ENCODE assay signal across 8 cellular contexts in the genomic region with DNA sequence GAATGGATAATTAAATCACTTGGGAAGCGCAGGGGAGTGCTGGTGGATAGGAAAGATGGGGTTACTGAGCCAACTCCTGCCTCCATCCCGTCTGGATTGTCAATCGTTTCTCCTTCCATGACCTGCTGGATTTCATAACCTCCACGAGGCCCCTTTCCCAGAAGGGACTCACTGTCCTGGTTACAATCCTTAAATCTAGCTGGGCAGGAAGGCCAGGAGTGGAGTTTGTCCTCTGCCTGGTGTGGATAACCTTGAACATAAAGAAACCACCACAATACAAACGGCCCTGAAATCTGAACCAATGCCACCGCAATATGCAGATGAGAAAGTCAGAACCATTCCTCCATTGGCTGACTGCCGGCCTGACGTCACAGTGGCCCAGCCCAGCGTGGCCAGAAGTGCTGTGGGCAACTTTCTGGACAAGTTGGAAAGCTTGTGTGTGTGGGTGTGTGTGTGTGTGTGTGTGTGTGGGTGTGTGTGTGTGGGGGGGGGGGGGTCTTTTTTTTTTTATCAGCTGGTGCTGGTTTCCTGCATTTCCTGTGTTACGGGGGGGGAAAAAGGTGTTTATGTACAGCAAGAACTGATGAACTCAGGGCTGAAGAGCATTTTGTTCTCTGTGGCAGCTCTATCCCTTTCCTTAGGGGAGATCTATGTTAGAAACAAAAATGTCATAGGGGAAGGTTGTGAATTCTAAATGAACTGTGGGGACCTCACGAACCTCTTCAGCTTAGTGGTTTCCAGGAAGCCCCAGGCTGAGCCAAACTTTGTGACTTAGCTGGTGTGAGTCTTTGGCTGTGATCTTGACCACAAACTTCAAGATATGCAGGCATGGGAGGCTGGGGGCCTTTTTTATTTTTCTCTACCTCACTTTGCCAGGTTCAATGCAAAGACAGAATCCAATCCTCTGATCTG.
DNase-seq lines count a peak whose midpoint lies in the region; ATAC-seq and TF ChIP-seq lines count a peak whose summit lies in the region.

No MANE protein-coding gene starts in this region.

- peak overlapping the region; percentile 60 for H3K9ac ChIP-seq in Loucy (ENCODE audit: low read depth, low read length, poor library complexity, severe bottlenecking)

- H3K36me3 ChIP-seq in BJ (ENCODE audit: control insufficient read depth, insufficient read depth, low read length) (no peaks in the 10 kb centered on the region), Loucy (ENCODE audit: insufficient read depth, low read length) (no peaks in the 10 kb centered on the region), transverse colon (no peaks in the 10 kb centered on the region)

- peak overlapping the region; percentile 67 for H2AFZ ChIP-seq in Loucy (ENCODE audit: low read length)

- 17 to 20% methylated on average over 3 to 11 of the region's 11 CpGs for WGBS in transverse colon (ENCODE audit: low coverage in 1 of 2), 2 donors

- H3K27me3 ChIP-seq in BJ (ENCODE audit: control insufficient read depth, insufficient read depth, low read length) (no peaks in the 10 kb centered on the region), Loucy (ENCODE audit: insufficient read depth, low read length, poor library complexity, severe bottlenecking) (no peaks in the 10 kb centered on the region), transverse colon (no peaks in the 10 kb centered on the region)

- no peak for TF ChIP-seq POLR2A in transverse colon (IDR thresholded peaks at IDR 0.05)

- POLR2A ChIA-PET in BJ (lab: Charles Lee) = interaction anchor here (0.6 to 1.1 kb wide), 2 partner anchors 11 to 23 kb away, joined by 3 read pairs; no protein-coding TSS in a partner anchor

- TF ChIP-seq CTCF in BJ (IDR thresholded peaks at IDR 0.05; ENCODE audit: insufficient read depth, low read depth, low read length) (no peak), Loucy (conservative IDR thresholded peaks at IDR 0.05; ENCODE audit: low read length) (no peak), transverse colon (IDR thresholded peaks at IDR 0.05) (no peak)

- H4K20me1 ChIP-seq in Loucy (ENCODE audit: insufficient read depth, low read length, poor library complexity, severe bottlenecking) = no peaks in the 10 kb centered on the region

- no peaks in the 10 kb centered on the region for H3K9me3 ChIP-seq in Loucy (ENCODE audit: insufficient read depth, low read depth, low read length)
- no peaks in the 10 kb centered on the region for H3K9me3 ChIP-seq in transverse colon

- intact Hi-C loops in left cardiac atrium (cut with DNase I) (loop anchor here in 1 of 2 donors (10.0 kb wide), 1 partner anchor 64 kb away; no protein-coding TSS in a partner anchor), posterior vena cava (cut with DNase I) (no loop called here), transverse colon (cut with DNase I; ENCODE audit: low total_unique reads) (no loop called here)

- in situ Hi-C loops in transverse colon (cut with MboI; ENCODE audit: low pct_ligation_motif_present in 1 of 4, low pct_unique_long_range_greater_than_20kb in 1 of 4, low sequenced_read_pairs in 3 of 4) = no loop called here

- no peaks in the 10 kb centered on the region for H3K9me2 ChIP-seq in Loucy (replicated peaks; ENCODE audit: low read depth, low read length)

- CTCF ChIA-PET in BJ (lab: Yijun Ruan, JAX) = interaction anchor here (1.1 to 1.2 kb wide), 2 partner anchors 240 to 243 kb away, joined by 3 to 4 read pairs; no protein-coding TSS in a partner anchor

- no peak for TF ChIP-seq EP300 in transverse colon (IDR thresholded peaks at IDR 0.05; ENCODE audit: low read depth)

- ATAC-seq in GM21515 (IDR thresholded peaks at IDR 0.05; ENCODE audit: unreplicated experiment) (peak; percentile 90), left cardiac atrium (peak; percentile 96 to 98)

- H3K4me1 ChIP-seq in Loucy (ENCODE audit: insufficient read depth, low read length, poor library complexity, severe bottlenecking) (peaks cover 15% of the 10 kb centered on the region), transverse colon (peaks cover 0 to 21% (median 15%) of the 10 kb centered on the region in 4 donors)

- H3K79me2 ChIP-seq in Loucy (ENCODE audit: insufficient read depth, low read length) = no peaks in the 10 kb centered on the region

- H3K4me2 ChIP-seq in Loucy (ENCODE audit: low read depth, low read length, poor library complexity, severe bottlenecking) = peak overlapping the region; percentile 80

- H3F3A ChIP-seq in Loucy (ENCODE audit: low read depth) = peaks cover 16% of the 10 kb centered on the region; the same call in 1 of the 2 replicates

- peak; percentile 85 for DNase-seq in BJ (ENCODE audit: low read depth)
- peak; percentile 32 to 68 (median 64) for DNase-seq in T-helper 1 cell
- DNase-seq in amniotic stem cell (lab: John Stamatoyannopoulos, UW) = peak; percentile 89
- DNase-seq in left cardiac atrium = peak; percentile 97
- DNase-seq in posterior vena cava (ENCODE audit: low spot score) = peak; percentile 96
- DNase-seq in transverse colon = peak; percentile 92

- H3K27ac ChIP-seq in transverse colon = peak overlapping the region; percentile 62 to 85 (median 77)

- no peak overlapping the region for H3K4me3 ChIP-seq in BJ (ENCODE audit: low read depth, low read length)
- H3K4me3 ChIP-seq in Loucy (ENCODE audit: low read length, poor library complexity, severe bottlenecking) = peak overlapping the region; percentile 64
- no peak overlapping the region for H3K4me3 ChIP-seq in transverse colon
